8 cellular contexts compared by ENCODE assay signal in genomic region chr3:47513125-47513929, GRCh38. TPM values are rescaled to one million over a fixed set of nuclear protein-coding genes. Genes with fewer than 3 reads are reported as not detected.
DNase-seq lines count a peak whose midpoint lies in the region; ATAC-seq and TF ChIP-seq lines count a peak whose summit lies in the region.

TSS of gene ELP6 (minus strand) at chr3:47513712. CDS start at chr3:47513590, 122 bp downstream.

- H3K9me3 ChIP-seq in osteoblast (ENCODE audit: low read depth, low read length) (no peaks in the 10 kb centered on the region), thoracic aorta (no peaks in the 10 kb centered on the region)

- ATAC-seq in HG02642 (IDR thresholded peaks at IDR 0.05; ENCODE audit: poor library complexity, unreplicated experiment) = peak; percentile 96
- ATAC-seq in thoracic aorta (ENCODE audit: insufficient number of reproducible peaks, low FRiP score, low read depth) = peak; percentile 94

- peak within 1 kb of the TSS; percentile 99 for H2AFZ ChIP-seq in osteoblast (ENCODE audit: low read length)

- H3K36me3 ChIP-seq in osteoblast (ENCODE audit: insufficient read depth, low read length) = peaks cover 20% of the 10 kb centered on the region
- peaks cover 7% of the 10 kb centered on the region for H3K36me3 ChIP-seq in thoracic aorta

- H3K4me3 Mint-ChIP-seq in activated naive CD8-positive, alpha-beta T cell = peak within 1 kb of the TSS; percentile 97

- H3K27ac ChIP-seq in osteoblast (ENCODE audit: low read depth, low read length) (peak within 1 kb of the TSS; percentile 86), thoracic aorta (peak within 1 kb of the TSS; percentile 94)

- no peaks in the 10 kb centered on the region for H3K27me3 Mint-ChIP-seq in activated naive CD8-positive, alpha-beta T cell

- TF ChIP-seq CTCF in GM12865 (IDR thresholded peaks at IDR 0.05; ENCODE audit: insufficient read depth, low read depth, low read length, missing control alignments) (peak; percentile 78), osteoblast (IDR thresholded peaks at IDR 0.05; ENCODE audit: extremely low read depth, low read depth, low read length) (peak; percentile 37), thoracic aorta (IDR thresholded peaks at IDR 0.05) (peak; percentile 17)

- H3K4me3 ChIP-seq in GM12865 (ENCODE audit: low read depth, low read length) (peak within 1 kb of the TSS; percentile 61), osteoblast (ENCODE audit: insufficient read depth, low read length) (peak within 1 kb of the TSS; percentile 99), thoracic aorta (peak within 1 kb of the TSS; percentile 92)

- peak; percentile 98 for DNase-seq in GM12865 (ENCODE audit: low read depth)
- peak; percentile 83 for DNase-seq in NCI-H1105 (lab: John Stamatoyannopoulos, UW)
- peak; percentile 94 for DNase-seq in SKM-1 treated with dmso at 0.1 percent for 144 hours (lab: John Stamatoyannopoulos, UW; ENCODE audit: unreplicated experiment)
- DNase-seq in glomerular visceral epithelial cell (ENCODE audit: extremely low spot score) = peak; percentile 95
- peak; percentile 98 for DNase-seq in osteoblast (ENCODE audit: insufficient read length, low spot score, missing footprints)
- peak; percentile 88 for DNase-seq in thoracic aorta (ENCODE audit: low spot score)

- no peaks in the 10 kb centered on the region for H3K27me3 ChIP-seq in osteoblast (ENCODE audit: insufficient read depth, low read length)
- no peaks in the 10 kb centered on the region for H3K27me3 ChIP-seq in thoracic aorta (replicated peaks; ENCODE audit: insufficient read depth)

- peaks cover 18% of the 10 kb centered on the region for H3K4me1 Mint-ChIP-seq in activated naive CD8-positive, alpha-beta T cell (ENCODE audit: low read depth)

- peak within 1 kb of the TSS; percentile 96 for H3K4me2 ChIP-seq in osteoblast (ENCODE audit: insufficient read depth, low read length)

- peaks cover 2% of the 10 kb centered on the region for H3K36me3 Mint-ChIP-seq in activated naive CD8-positive, alpha-beta T cell

- peaks cover 31% of the 10 kb centered on the region for H3K79me2 ChIP-seq in osteoblast (ENCODE audit: insufficient read depth, low read length)

- H3K27ac Mint-ChIP-seq in activated naive CD8-positive, alpha-beta T cell = peak within 1 kb of the TSS; percentile 99

- no peaks in the 10 kb centered on the region for H3K9me3 Mint-ChIP-seq in activated naive CD8-positive, alpha-beta T cell (ENCODE audit: low read depth)

- H3K4me1 ChIP-seq in osteoblast (ENCODE audit: insufficient read depth, low read length) = peaks cover 6% of the 10 kb centered on the region
- H3K4me1 ChIP-seq in thoracic aorta (ENCODE audit: control insufficient read depth in 1 of 2, low read depth in 2 of 2) = peaks cover 0 to 11% of the 10 kb centered on the region in 2 donors

- H4K20me1 ChIP-seq in osteoblast (ENCODE audit: insufficient read depth, low read length) = no peaks in the 10 kb centered on the region

RNA-seq across cellular contexts. Expression of gene ELP6, which starts in this region (rescaled TPM):
- 23.5 and 27.4 TPM in 2 replicates for total RNA-seq in osteoblast
- total RNA-seq in thoracic aorta = 10 to 100 TPM; 16.5 to 28.7 TPM

Comparison
In these comparisons a context has a peak if more than half of its experiments do, and no peak if none do; other contexts are left out.
1. Peak in every context shown above with its lines: DNase-seq, ATAC-seq, H3K4me3 ChIP-seq and H3K27ac ChIP-seq.
2. CTCF ChIP-seq: peak in every context shown above with its lines; median percentile 78 in GM12865; 37 in osteoblast; 17 in thoracic aorta.